In the genomic region with DNA sequence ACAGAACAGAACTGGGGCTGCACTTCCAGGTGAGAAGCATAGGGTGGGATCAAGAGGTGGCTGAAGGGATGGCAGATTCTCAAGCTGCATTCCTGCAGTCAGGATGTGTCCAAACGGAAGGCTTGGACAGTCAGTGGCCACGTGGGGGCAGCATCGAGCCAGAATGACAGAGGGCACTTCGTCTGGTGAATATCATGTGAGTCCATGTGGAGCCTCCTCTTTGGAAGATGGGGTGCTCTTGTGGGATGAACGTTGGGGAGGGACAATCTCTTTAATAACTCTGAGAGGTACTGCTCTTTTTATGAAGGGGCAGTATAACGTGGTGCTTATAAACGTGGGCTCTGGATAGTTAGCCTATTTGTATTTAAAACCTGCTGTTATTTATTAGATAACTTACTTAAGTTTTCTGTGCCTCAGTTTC, we compare ENCODE assay signal across 8 cellular contexts.
A peak's percentile ranks its signal among the peaks of the same experiment; 100 is the strongest.
DNase-seq lines count a peak whose midpoint lies in the region; TF ChIP-seq lines count a peak whose summit lies in the region.

No MANE protein-coding gene starts in this region.

- no peak overlapping the region for H2BK5ac ChIP-seq in neuronal stem cell (ENCODE audit: low read length)

- no peak overlapping the region for H4K91ac ChIP-seq in neuronal stem cell (ENCODE audit: low read depth, low read length, poor library complexity)

- H2AFZ ChIP-seq in OCI-LY7 (ENCODE audit: low read length) = no peak overlapping the region
- H2AFZ ChIP-seq in neuronal stem cell (ENCODE audit: low read length) = no peak overlapping the region

- no peak overlapping the region for H3K14ac ChIP-seq in neuronal stem cell (ENCODE audit: low read length)

- no peak overlapping the region for H2BK120ac ChIP-seq in neuronal stem cell (ENCODE audit: low read depth, low read length)

- no peaks in the 10 kb centered on the region for H3K36me3 ChIP-seq in OCI-LY7 (ENCODE audit: insufficient read depth, low read length)
- H3K36me3 ChIP-seq in neuronal stem cell (replicated peaks in 1 of 2; ENCODE audit: control insufficient read depth in 2 of 2, insufficient read depth in 2 of 2, low read length in 2 of 2) = no peaks in the 10 kb centered on the region

- POLR2A ChIA-PET in OCI-LY7 (lab: Charles Lee) = no interaction called here

- H3K9ac ChIP-seq in neuronal stem cell (ENCODE audit: low read depth, low read length, poor library complexity) = no peak overlapping the region

- no peaks in the 10 kb centered on the region for H3K79me1 ChIP-seq in neuronal stem cell (ENCODE audit: low read depth, low read length)

- intact Hi-C loops in OCI-LY7 (cut with micrococcal nuclease; ENCODE audit: unreplicated experiment) = loop anchor here (1.0 kb wide), 1 partner anchor 246 kb away; no protein-coding TSS in a partner anchor

- CTCF ChIA-PET in OCI-LY7 (lab: Charles Lee; ENCODE audit: unreplicated experiment) = interaction anchor here (0.6 kb wide), 1 partner anchor 293 kb away, joined by 3 read pairs; no protein-coding TSS in a partner anchor

- no peaks in the 10 kb centered on the region for H3K9me2 ChIP-seq in OCI-LY7 (ENCODE audit: insufficient read depth, low read length)

- no peak overlapping the region for H2BK15ac ChIP-seq in neuronal stem cell (ENCODE audit: low read length)

- H3K27ac ChIP-seq in HL-60 (replicated peaks) (no peak overlapping the region), OCI-LY7 (ENCODE audit: low read depth, low read length, poor library complexity, severe bottlenecking) (no peak overlapping the region), neuronal stem cell (replicated peaks; ENCODE audit: low read length) (no peak overlapping the region), substantia nigra (ENCODE audit: low read depth, low read length, poor library complexity, severe bottlenecking) (no peak overlapping the region)

- no peak overlapping the region for H3K18ac ChIP-seq in neuronal stem cell (ENCODE audit: low read length)

- H3K9me3 ChIP-seq in OCI-LY7 (ENCODE audit: low read length) = no peaks in the 10 kb centered on the region
- no peaks in the 10 kb centered on the region for H3K9me3 ChIP-seq in neuronal stem cell (replicated peaks in 1 of 2; ENCODE audit: control insufficient read depth in 2 of 2, insufficient read depth in 1 of 2, low read depth in 1 of 2, low read length in 2 of 2)

- H4K20me1 ChIP-seq in OCI-LY7 (ENCODE audit: insufficient read depth, low read length) = no peaks in the 10 kb centered on the region

- TF ChIP-seq CTCF in HL-60 (IDR thresholded peaks at IDR 0.05; ENCODE audit: insufficient read depth, low read length) = peak; percentile 82
- TF ChIP-seq CTCF in OCI-LY7 (conservative IDR thresholded peaks at IDR 0.05; ENCODE audit: low read length) = peak; percentile 91
- peak; percentile 90 for TF ChIP-seq CTCF in fibroblast of pulmonary artery (IDR thresholded peaks at IDR 0.05; ENCODE audit: low read length, missing control alignments)

- H3K4me2 ChIP-seq in OCI-LY7 (ENCODE audit: low read length) (no peak overlapping the region), neuronal stem cell (ENCODE audit: insufficient read depth, low read length, poor library complexity, severe bottlenecking) (no peak overlapping the region)

- H3K4me3 ChIP-seq in HL-60 (replicated peaks; ENCODE audit: insufficient read depth, low read length) (no peak overlapping the region), OCI-LY7 (ENCODE audit: low read depth, low read length, poor library complexity, severe bottlenecking) (no peak overlapping the region), fibroblast of pulmonary artery (replicated peaks; ENCODE audit: low read depth, low read length) (no peak overlapping the region), neuronal stem cell (ENCODE audit: low read length in 2 of 2) (no peak overlapping the region)

- H4K8ac ChIP-seq in neuronal stem cell (ENCODE audit: low read depth, low read length) = no peak overlapping the region

- H3K23ac ChIP-seq in neuronal stem cell (ENCODE audit: low read depth, low read length, poor library complexity) = no peak overlapping the region

- H2AK5ac ChIP-seq in neuronal stem cell (ENCODE audit: low read depth, low read length) = no peak overlapping the region

- BruUV-seq in OCI-LY7 (replicated peaks; lab: Mats Ljungman, UMichigan) = no TSS peak

- H3K4ac ChIP-seq in neuronal stem cell (ENCODE audit: low read length) = no peak overlapping the region

- no peak overlapping the region for H2BK12ac ChIP-seq in neuronal stem cell (ENCODE audit: low read length)

- no peaks in the 10 kb centered on the region for H3K27me3 ChIP-seq in HL-60 (ENCODE audit: insufficient read depth, poor library complexity, severe bottlenecking)
- H3K27me3 ChIP-seq in neuronal stem cell (ENCODE audit: control insufficient read depth in 3 of 3, insufficient read depth in 3 of 3, low read depth in 1 of 3, low read length in 3 of 3) = peaks cover 0 to 2% (median 0%) of the 10 kb centered on the region in 3 experiments

- peak; percentile 77 for DNase-seq in EH (ENCODE audit: low read depth)
- peak; percentile 24 to 53 for DNase-seq in HL-60 (ENCODE audit: low read depth in 1 of 2, low spot score in 1 of 2)
- DNase-seq in OCI-LY7 (ENCODE audit: low spot score) = peak; percentile 67
- DNase-seq in activated T-helper 1 cell treated with Interleukin-2 at 50 U/mL for 16 hours (ENCODE audit: low read depth) = peak; percentile 37
- DNase-seq in fibroblast of pulmonary artery (ENCODE audit: low read depth) = peak; percentile 75
- DNase-seq in neuronal stem cell (ENCODE audit: low spot score) = peak; percentile 77
- DNase-seq in substantia nigra (lab: John Stamatoyannopoulos, UW) = peak in 46 of 49 donors; percentile 19 to 90 (median 74)
- no peak for DNase-seq in epidermal melanocyte (ENCODE audit: insufficient read length, low spot score)

- no peaks in the 10 kb centered on the region for H3K79me2 ChIP-seq in OCI-LY7 (ENCODE audit: insufficient read depth, low read depth, low read length)

- H3K4me1 ChIP-seq in OCI-LY7 (ENCODE audit: insufficient read depth, low read length, poor library complexity, severe bottlenecking) = no peaks in the 10 kb centered on the region
- peaks cover 8 to 16% of the 10 kb centered on the region in 2 donors for H3K4me1 ChIP-seq in neuronal stem cell (ENCODE audit: control insufficient read depth in 2 of 2, insufficient read depth in 1 of 2, low read depth in 1 of 2, low read length in 2 of 2)

- no CpG with 5 or more reads among the region's 7 CpGs for WGBS in neuronal stem cell (ENCODE audit: extremely low coverage in 2 of 2, insufficient read length in 2 of 2, insufficient replicate concordance in 1 of 2), 2 donors
